1 cellular context compared by ENCODE assay signal in genomic region chr2:231227309-231228162, GRCh38.
TF ChIP-seq lines count a peak whose summit lies in the region.

No MANE protein-coding gene starts in this region.

TF ChIP-seq in GM23338, 12 proteins besides CTCF, POLR2A, EP300 and RAD21 (continued from another document):
- TF ChIP-seq, protein P1, sequence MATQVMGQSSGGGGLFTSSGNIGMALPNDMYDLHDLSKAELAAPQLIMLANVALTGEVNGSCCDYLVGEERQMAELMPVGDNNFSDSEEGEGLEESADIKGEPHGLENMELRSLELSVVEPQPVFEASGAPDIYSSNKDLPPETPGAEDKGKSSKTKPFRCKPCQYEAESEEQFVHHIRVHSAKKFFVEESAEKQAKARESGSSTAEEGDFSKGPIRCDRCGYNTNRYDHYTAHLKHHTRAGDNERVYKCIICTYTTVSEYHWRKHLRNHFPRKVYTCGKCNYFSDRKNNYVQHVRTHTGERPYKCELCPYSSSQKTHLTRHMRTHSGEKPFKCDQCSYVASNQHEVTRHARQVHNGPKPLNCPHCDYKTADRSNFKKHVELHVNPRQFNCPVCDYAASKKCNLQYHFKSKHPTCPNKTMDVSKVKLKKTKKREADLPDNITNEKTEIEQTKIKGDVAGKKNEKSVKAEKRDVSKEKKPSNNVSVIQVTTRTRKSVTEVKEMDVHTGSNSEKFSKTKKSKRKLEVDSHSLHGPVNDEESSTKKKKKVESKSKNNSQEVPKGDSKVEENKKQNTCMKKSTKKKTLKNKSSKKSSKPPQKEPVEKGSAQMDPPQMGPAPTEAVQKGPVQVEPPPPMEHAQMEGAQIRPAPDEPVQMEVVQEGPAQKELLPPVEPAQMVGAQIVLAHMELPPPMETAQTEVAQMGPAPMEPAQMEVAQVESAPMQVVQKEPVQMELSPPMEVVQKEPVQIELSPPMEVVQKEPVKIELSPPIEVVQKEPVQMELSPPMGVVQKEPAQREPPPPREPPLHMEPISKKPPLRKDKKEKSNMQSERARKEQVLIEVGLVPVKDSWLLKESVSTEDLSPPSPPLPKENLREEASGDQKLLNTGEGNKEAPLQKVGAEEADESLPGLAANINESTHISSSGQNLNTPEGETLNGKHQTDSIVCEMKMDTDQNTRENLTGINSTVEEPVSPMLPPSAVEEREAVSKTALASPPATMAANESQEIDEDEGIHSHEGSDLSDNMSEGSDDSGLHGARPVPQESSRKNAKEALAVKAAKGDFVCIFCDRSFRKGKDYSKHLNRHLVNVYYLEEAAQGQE (IDR thresholded peaks at IDR 0.05; ENCODE audit: unreplicated experiment) = no peak
- TF ChIP-seq EZH2 (IDR thresholded peaks at IDR 0.05; ENCODE audit: low read depth, unreplicated experiment) = no peak
- TF ChIP-seq, protein P2, sequence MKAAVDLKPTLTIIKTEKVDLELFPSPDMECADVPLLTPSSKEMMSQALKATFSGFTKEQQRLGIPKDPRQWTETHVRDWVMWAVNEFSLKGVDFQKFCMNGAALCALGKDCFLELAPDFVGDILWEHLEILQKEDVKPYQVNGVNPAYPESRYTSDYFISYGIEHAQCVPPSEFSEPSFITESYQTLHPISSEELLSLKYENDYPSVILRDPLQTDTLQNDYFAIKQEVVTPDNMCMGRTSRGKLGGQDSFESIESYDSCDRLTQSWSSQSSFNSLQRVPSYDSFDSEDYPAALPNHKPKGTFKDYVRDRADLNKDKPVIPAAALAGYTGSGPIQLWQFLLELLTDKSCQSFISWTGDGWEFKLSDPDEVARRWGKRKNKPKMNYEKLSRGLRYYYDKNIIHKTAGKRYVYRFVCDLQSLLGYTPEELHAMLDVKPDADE (IDR thresholded peaks at IDR 0.05) = no peak
- no peak for TF ChIP-seq ZNF114 (CRISPR knock-in tag; IDR thresholded peaks at IDR 0.05)
